9 cellular contexts compared by ENCODE assay signal in genomic region chr16:87582221-87582965, GRCh38. TPM values are rescaled to one million over a fixed set of nuclear protein-coding genes. Genes with fewer than 3 reads are reported as not detected.
DNase-seq lines count a peak whose midpoint lies in the region; ATAC-seq and TF ChIP-seq lines count a peak whose summit lies in the region.
"Had no signal": no experiment of that assay in that cellular context is flagged by ENCODE, and none has a peak within 500 bp of the region (broad histone marks: within the 10 kb centered on the region; RNA-seq: fewer than 3 reads in every experiment).

No MANE protein-coding gene starts in this region.

- DNase-seq in M059J (ENCODE audit: low read depth), result peak; percentile 82
- peak in 2 of 10 donors; percentile 13 to 52 for DNase-seq in dorsolateral prefrontal cortex
- no peak for DNase-seq in right lobe of liver
- peak; percentile 16 to 17 for DNase-seq in thyroid gland
- DNase-seq in foreskin melanocyte, result no peak

- H3K4me3 ChIP-seq in dorsolateral prefrontal cortex (peak overlapping the region in 1 of 59 donors; percentile 6), right lobe of liver (no peak overlapping the region), thyroid gland (replicated peaks in 1 of 3) (no peak overlapping the region)

- H3K27ac ChIP-seq in dorsolateral prefrontal cortex (peak overlapping the region in 44 of 59 donors; percentile 0 to 89 (median 59)), right lobe of liver (peak overlapping the region; percentile 59 to 78 (median 67)), thyroid gland (peak overlapping the region; percentile 73 to 84 (median 79))
- H3K27ac ChIP-seq: VCaP had no signal

- H3K9me3 ChIP-seq in right lobe of liver (no peaks in the 10 kb centered on the region), thyroid gland (no peaks in the 10 kb centered on the region)

- H3K36me3 ChIP-seq in right lobe of liver (no peaks in the 10 kb centered on the region), thyroid gland (no peaks in the 10 kb centered on the region)

- ATAC-seq in right lobe of liver (peak; percentile 43 to 64 (median 58)), HG03280 (IDR thresholded peaks at IDR 0.05; ENCODE audit: unreplicated experiment) (no peak), GM18873 (IDR thresholded peaks at IDR 0.05; ENCODE audit: low FRiP score, unreplicated experiment) (no peak), HG03460 (IDR thresholded peaks at IDR 0.05; ENCODE audit: unreplicated experiment) (no peak)

- TF ChIP-seq POLR2A in right lobe of liver (IDR thresholded peaks at IDR 0.05) (no peak), thyroid gland (IDR thresholded peaks at IDR 0.05) (no peak)

- 43% methylated on average over 6 of the region's 33 CpGs for WGBS in right lobe of liver (ENCODE audit: insufficient coverage, low coverage, low lambda C conversion rate, missing lambda C conversion rate)
- 50 to 53% methylated on average over 19 to 21 of the region's 33 CpGs for WGBS in thyroid gland, 2 donors

- intact Hi-C loops in dorsolateral prefrontal cortex (cut with DNase I) (no loop called here), right lobe of liver (cut with DNase I) (no loop called here), thyroid gland (cut with DNase I) (loop anchor here (10.0 kb wide), 1 partner anchor 182 kb away; the partner anchor contains the start of gene KLHDC4)

- H3K27me3 ChIP-seq in dorsolateral prefrontal cortex (peaks cover 0 to 34% (median 0%) of the 10 kb centered on the region in 45 donors), right lobe of liver (no peaks in the 10 kb centered on the region), thyroid gland (no peaks in the 10 kb centered on the region)

- TF ChIP-seq CTCF in dorsolateral prefrontal cortex (IDR thresholded peaks at IDR 0.05 in 54 of 56, conservative IDR thresholded peaks at IDR 0.05 in 2 of 56; ENCODE audit: low read depth in 1 of 56, partially characterized antibody in 56 of 56) (no peak), right lobe of liver (IDR thresholded peaks at IDR 0.05) (no peak), thyroid gland (IDR thresholded peaks at IDR 0.05) (no peak)

- H3K4me1 ChIP-seq in right lobe of liver, result no peaks in the 10 kb centered on the region
- peaks cover 0 to 7% of the 10 kb centered on the region in 2 donors for H3K4me1 ChIP-seq in thyroid gland

RNA-seq across cellular contexts. Expression of gene JPH3, which starts 19.9 kb away (rescaled TPM):
- total RNA-seq in M059J (2014; rRNA removed; shearing (Covaris generic)), result 0.05 TPM in 1 of 2 replicates, not detected in the other
- total RNA-seq in dorsolateral prefrontal cortex (100 to 1,000 TPM in 114 of 120 experiments, 10 to 100 TPM in 6; 37.8 to 246 (median 142) TPM), right lobe of liver (under 1 TPM in 2 of 6 experiments, not detected in 4; 0.07 to 0.12 TPM), thyroid gland (1 to 10 TPM in 1 of 4 donors, under 1 TPM in 2, not detected in 1; 0.22 to 1.1 (median 0.29) TPM)

Comparison
In these comparisons a context has a peak if more than half of its experiments do, and no peak if none do; other contexts are left out.
1. DNase-seq: peak in M059J (single experiment) and thyroid gland (2 of 2); none in right lobe of liver (0 of 3) and foreskin melanocyte (single experiment).
2. ATAC-seq: peak in right lobe of liver (4 of 4); none in HG03280 (single experiment), GM18873 (single experiment) and HG03460 (single experiment).
3. RNA of gene JPH3, which starts 19.9 kb away (total RNA-seq): 37.8 to 246 TPM in dorsolateral prefrontal cortex; 0.22 to 1.1 TPM in thyroid gland, 0.07 to 0.12 TPM in right lobe of liver and 0.05 TPM in M059J; every median in the first group is over 10 times any median in the second.
4. Peak in every context shown above with its lines, with median percentiles within 50 percentile points of each other: H3K27ac ChIP-seq.